In the genomic region with DNA sequence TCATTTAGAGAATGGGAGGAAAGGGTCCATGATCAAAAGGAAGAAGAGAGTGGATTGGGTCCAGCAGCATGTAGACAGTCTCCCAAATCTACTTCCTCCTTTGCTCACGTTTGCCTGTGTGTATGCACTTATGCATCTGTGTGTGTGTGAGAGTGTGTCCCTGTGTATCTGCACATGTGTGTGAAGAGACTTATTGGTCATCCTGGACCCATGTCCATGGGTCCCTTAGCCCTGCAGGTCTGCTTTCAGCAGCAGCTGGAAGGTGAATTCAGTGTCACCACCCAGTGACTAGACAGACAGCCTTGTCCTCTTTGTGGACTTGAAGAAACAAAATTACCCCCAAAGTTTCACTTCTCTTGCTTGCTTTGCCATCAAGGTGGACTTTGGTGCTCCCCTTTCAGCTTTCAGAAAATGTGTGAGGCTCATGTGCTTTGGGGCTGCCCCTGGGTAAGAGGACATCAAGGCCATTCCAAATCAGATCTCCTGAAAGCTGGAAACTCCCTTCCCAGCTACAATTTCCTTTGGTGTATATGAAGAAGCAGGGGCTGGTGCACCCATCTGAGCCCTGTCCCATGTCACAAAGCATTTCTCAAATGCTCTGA, we compare ENCODE assay signal across 24 cellular contexts.
DNase-seq lines count a peak whose midpoint lies in the region; ATAC-seq, FAIRE-seq and TF ChIP-seq lines count a peak whose summit lies in the region.
"Had no signal": no experiment of that assay in that cellular context is flagged by ENCODE, and none has a peak within 500 bp of the region (broad histone marks: within the 10 kb centered on the region; RNA-seq: fewer than 3 reads in every experiment).

No MANE protein-coding gene starts in this region.

- H3K27me3 ChIP-seq in KMS-11 (ENCODE audit: insufficient read depth, low read depth) (no peaks in the 10 kb centered on the region), gastroesophageal sphincter (peaks cover 29% of the 10 kb centered on the region)
- H3K27me3 ChIP-seq: adrenal gland, brain microvascular endothelial cell, sigmoid colon, suprapubic skin, uterus had no signal

- H2AFZ ChIP-seq in KMS-11 (ENCODE audit: low read depth): peak overlapping the region; percentile 56

- H3K4me1 Mint-ChIP-seq in activated naive CD4-positive, alpha-beta T cell treated with anti-CD3 and anti-CD28 coated beads for 36 hours (ENCODE audit: low read depth): peaks cover 92% of the 10 kb centered on the region
- H3K4me1 Mint-ChIP-seq in activated naive CD8-positive, alpha-beta T cell (ENCODE audit: low read depth): peaks cover 98% of the 10 kb centered on the region
- peaks cover 92% of the 10 kb centered on the region for H3K4me1 Mint-ChIP-seq in stimulated activated naive CD8-positive, alpha-beta T cell treated with anti-CD3 and anti-CD28 coated beads, Interleukin-15, amount 100 ng/mL, for 72 hours

- peak overlapping the region; percentile 80 for H3K4me2 ChIP-seq in KMS-11

- no peak for TF ChIP-seq EP300 in gastroesophageal sphincter (IDR thresholded peaks at IDR 0.05)

- peak overlapping the region; percentile 61 for H3K27ac Mint-ChIP-seq in activated naive CD4-positive, alpha-beta T cell treated with anti-CD3 and anti-CD28 coated beads for 36 hours
- H3K27ac Mint-ChIP-seq in activated naive CD8-positive, alpha-beta T cell: peak overlapping the region; percentile 98
- peak overlapping the region; percentile 40 to 43 for H3K27ac Mint-ChIP-seq in stimulated activated naive CD8-positive, alpha-beta T cell treated with anti-CD3 and anti-CD28 coated beads, Interleukin-15, amount 100 ng/mL, for 72 hours
- H3K27ac Mint-ChIP-seq: progenitor cell of endocrine pancreas had no signal

- H3K27ac ChIP-seq in KMS-11: peak overlapping the region; percentile 46
- H3K27ac ChIP-seq in gastroesophageal sphincter: no peak overlapping the region
- H3K27ac ChIP-seq: adrenal gland, brain microvascular endothelial cell, C4-2B, lower lobe of right lung, sigmoid colon, suprapubic skin, uterus had no signal

- no peaks in the 10 kb centered on the region for H3K36me3 Mint-ChIP-seq in activated naive CD4-positive, alpha-beta T cell treated with anti-CD3 and anti-CD28 coated beads for 36 hours (ENCODE audit: low read depth)
- H3K36me3 Mint-ChIP-seq in activated naive CD8-positive, alpha-beta T cell: no peaks in the 10 kb centered on the region

- H3K79me2 ChIP-seq in KMS-11 (ENCODE audit: insufficient read depth, low read depth): no peaks in the 10 kb centered on the region

- no peaks in the 10 kb centered on the region for H3K27me3 Mint-ChIP-seq in activated naive CD4-positive, alpha-beta T cell treated with anti-CD3 and anti-CD28 coated beads for 36 hours (ENCODE audit: low read depth)
- H3K27me3 Mint-ChIP-seq in activated naive CD8-positive, alpha-beta T cell: no peaks in the 10 kb centered on the region
- H3K27me3 Mint-ChIP-seq in stimulated activated naive CD8-positive, alpha-beta T cell treated with anti-CD3 and anti-CD28 coated beads, Interleukin-15, amount 100 ng/mL, for 72 hours: no peaks in the 10 kb centered on the region

- no peak for DNase-seq in activated naive CD4-positive, alpha-beta T cell treated with anti-CD3 and anti-CD28 coated beads for 36 hours
- DNase-seq in activated naive CD4-positive, alpha-beta T cell (lab: John Stamatoyannopoulos, UW): no peak
- no peak for DNase-seq in stimulated activated naive CD8-positive, alpha-beta T cell treated with anti-CD3 and anti-CD28 coated beads, Interleukin-15, amount 100 ng/mL, for 72 hours
- DNase-seq in HCEC 1CT: no peak
- no peak for DNase-seq in RCC 7860 (ENCODE audit: low spot score)
- DNase-seq: activated CD4-positive, alpha-beta T cell treated with anti-CD3 and anti-CD28 coated beads for 4 hours; adrenal gland; brain microvascular endothelial cell; cortex of kidney; DMS 273 treated with DMSO at 0.1 percent for 48 hours; glutamatergic neuron; lower lobe of right lung; NCI-H2081 treated with DMSO at 0.1 percent for 48 hours; Right ventricle myocardium superior; sigmoid colon; stimulated activated CD4-positive, alpha-beta T cell treated with anti-CD3 and anti-CD28 coated beads, Interleukin-15, amount 100 ng/mL, for 24 hours; uterus had no signal

- H3K36me3 ChIP-seq in KMS-11 (ENCODE audit: insufficient read depth): no peaks in the 10 kb centered on the region
- no peaks in the 10 kb centered on the region for H3K36me3 ChIP-seq in gastroesophageal sphincter
- H3K36me3 ChIP-seq: adrenal gland, brain microvascular endothelial cell, lower lobe of right lung, sigmoid colon, suprapubic skin, uterus had no signal

- peak overlapping the region; percentile 2 for H3K4me3 Mint-ChIP-seq in activated naive CD4-positive, alpha-beta T cell treated with anti-CD3 and anti-CD28 coated beads for 36 hours
- peak overlapping the region; percentile 75 for H3K4me3 Mint-ChIP-seq in activated naive CD8-positive, alpha-beta T cell
- peak overlapping the region in 1 of 2 donors; percentile 74 for H3K4me3 Mint-ChIP-seq in stimulated activated naive CD8-positive, alpha-beta T cell treated with anti-CD3 and anti-CD28 coated beads, Interleukin-15, amount 100 ng/mL, for 72 hours

- TF ChIP-seq CTCF in KMS-11 (conservative IDR thresholded peaks at IDR 0.05; ENCODE audit: low read depth, low read length) (no peak), gastroesophageal sphincter (IDR thresholded peaks at IDR 0.05) (no peak)

- no peak for ATAC-seq in stimulated activated naive CD8-positive, alpha-beta T cell treated with anti-CD3 and anti-CD28 coated beads, Interleukin-15, amount 100 ng/mL, for 72 hours
- no peak for ATAC-seq in gastroesophageal sphincter
- ATAC-seq: lower lobe of right lung had no signal

- CTCF ChIA-PET in activated naive CD4-positive, alpha-beta T cell treated with anti-CD3 and anti-CD28 coated beads for 36 hours (lab: Charles Lee): interaction anchor here (0.6 to 2.0 kb wide), 4 partner anchors 9 to 70 kb away, joined by 3 to 6 read pairs (median 6); no protein-coding TSS in a partner anchor

- no peaks in the 10 kb centered on the region for H4K20me1 ChIP-seq in KMS-11 (ENCODE audit: insufficient read depth)

- intact Hi-C loops in activated naive CD4-positive, alpha-beta T cell treated with anti-CD3 and anti-CD28 coated beads for 36 hours (cut with micrococcal nuclease): loop anchor here (1.0 kb wide), 1 partner anchor 13 kb away; no protein-coding TSS in a partner anchor

- H3K9me3 Mint-ChIP-seq in activated naive CD4-positive, alpha-beta T cell treated with anti-CD3 and anti-CD28 coated beads for 36 hours: no peaks in the 10 kb centered on the region
- H3K9me3 Mint-ChIP-seq in activated naive CD8-positive, alpha-beta T cell (ENCODE audit: low read depth): no peaks in the 10 kb centered on the region
- H3K9me3 Mint-ChIP-seq in stimulated activated naive CD8-positive, alpha-beta T cell treated with anti-CD3 and anti-CD28 coated beads, Interleukin-15, amount 100 ng/mL, for 72 hours: no peaks in the 10 kb centered on the region

- WGBS in gastroesophageal sphincter (ENCODE audit: low coverage in 1 of 2), 2 donors: 22% methylated on average over 1 of the region's 1 CpG; no CpG with 5 or more reads in 1 of the 2 donors

- peak overlapping the region; percentile 11; the same call in 1 of the 2 replicates for H3K9ac ChIP-seq in KMS-11

- no peak for FAIRE-seq in RCC 7860 (lab: Jason Lieb, UNC)
- FAIRE-seq: endometrium had no signal

- H3K4me1 ChIP-seq in KMS-11 (ENCODE audit: low read depth, poor library complexity, severe bottlenecking) (peaks cover 100% of the 10 kb centered on the region), gastroesophageal sphincter (no peaks in the 10 kb centered on the region)
- H3K4me1 ChIP-seq: adrenal gland, lower lobe of right lung, sigmoid colon, suprapubic skin, uterus had no signal

- H3K4me3 ChIP-seq in KMS-11 (IDR thresholded peaks at IDR 0.05; ENCODE audit: insufficient read depth, low read depth, low read length) (no peak overlapping the region), gastroesophageal sphincter (no peak overlapping the region)
- H3K4me3 ChIP-seq: adrenal gland, lower lobe of right lung, sigmoid colon, suprapubic skin, uterus had no signal

- no peaks in the 10 kb centered on the region for H3K9me3 ChIP-seq in gastroesophageal sphincter
- H3K9me3 ChIP-seq: adrenal gland, lower lobe of right lung, sigmoid colon, suprapubic skin, uterus had no signal

- no peak for TF ChIP-seq POLR2A in gastroesophageal sphincter (IDR thresholded peaks at IDR 0.05)

Comparison
In these comparisons a context has a peak if more than half of its experiments do, and no peak if none do; other contexts are left out.
1. H3K27ac Mint-ChIP-seq: peak in every context shown above with its lines; median percentile 98 in activated naive CD8-positive, alpha-beta T cell; 61 in activated naive CD4-positive, alpha-beta T cell treated with anti-CD3 and anti-CD28 coated beads for 36 hours; 42 in stimulated activated naive CD8-positive, alpha-beta T cell treated with anti-CD3 and anti-CD28 coated beads, Interleukin-15, amount 100 ng/mL, for 72 hours.